20 cellular contexts compared by ENCODE assay signal in the genomic region with DNA sequence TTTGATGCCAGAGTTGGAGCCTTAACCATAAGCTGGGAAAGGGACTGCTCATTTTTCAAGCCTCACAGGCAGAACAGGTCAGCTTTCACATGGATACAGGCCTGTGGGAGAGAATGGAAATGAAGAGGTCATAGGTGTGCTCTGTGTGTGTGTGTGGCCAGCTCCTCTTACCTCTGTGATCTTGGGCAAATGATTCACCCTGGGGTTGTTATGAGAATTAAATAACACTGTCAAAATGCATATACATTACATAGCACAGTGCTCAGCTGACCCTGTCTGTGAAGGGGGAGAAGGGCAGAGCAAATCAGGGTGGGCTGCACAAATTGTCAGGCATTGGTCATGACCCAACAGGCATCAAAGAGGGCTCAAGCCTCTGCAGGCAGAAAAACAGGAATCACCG.
"Had no signal": no experiment of that assay in that cellular context is flagged by ENCODE, and none has a peak within 500 bp of the region (broad histone marks: within the 10 kb centered on the region; RNA-seq: fewer than 3 reads in every experiment).

No MANE protein-coding gene starts in this region.

- H3K9me3 ChIP-seq: SJSA1 had no signal

- H3K27ac ChIP-seq: SJSA1 had no signal

- DNase-seq: KBM-7, MV-4-11, NCI-H1048, NCI-H1105 treated with DMSO at 0.1 percent for 48 hours, NCI-H1417 treated with DMSO at 0.1 percent for 48 hours, NCI-H146, NCI-H187, NCI-H2029, NCI-H2081 treated with DMSO at 0.1 percent for 48 hours, NCI-H2171, NCI-H226, NCI-H446, NCI-H510A, NCI-H524 treated with DMSO at 0.1 percent for 48 hours, NCI-H69, NCI-H774, Right ventricle myocardium superior, RPMI8226, SIG-M5 had no signal

- H3K4me3 ChIP-seq: SJSA1 had no signal

- H3K4me1 ChIP-seq: SJSA1 had no signal

- H3K27me3 ChIP-seq: SJSA1 had no signal

- H3K36me3 ChIP-seq: SJSA1 had no signal
